In the genomic region with DNA sequence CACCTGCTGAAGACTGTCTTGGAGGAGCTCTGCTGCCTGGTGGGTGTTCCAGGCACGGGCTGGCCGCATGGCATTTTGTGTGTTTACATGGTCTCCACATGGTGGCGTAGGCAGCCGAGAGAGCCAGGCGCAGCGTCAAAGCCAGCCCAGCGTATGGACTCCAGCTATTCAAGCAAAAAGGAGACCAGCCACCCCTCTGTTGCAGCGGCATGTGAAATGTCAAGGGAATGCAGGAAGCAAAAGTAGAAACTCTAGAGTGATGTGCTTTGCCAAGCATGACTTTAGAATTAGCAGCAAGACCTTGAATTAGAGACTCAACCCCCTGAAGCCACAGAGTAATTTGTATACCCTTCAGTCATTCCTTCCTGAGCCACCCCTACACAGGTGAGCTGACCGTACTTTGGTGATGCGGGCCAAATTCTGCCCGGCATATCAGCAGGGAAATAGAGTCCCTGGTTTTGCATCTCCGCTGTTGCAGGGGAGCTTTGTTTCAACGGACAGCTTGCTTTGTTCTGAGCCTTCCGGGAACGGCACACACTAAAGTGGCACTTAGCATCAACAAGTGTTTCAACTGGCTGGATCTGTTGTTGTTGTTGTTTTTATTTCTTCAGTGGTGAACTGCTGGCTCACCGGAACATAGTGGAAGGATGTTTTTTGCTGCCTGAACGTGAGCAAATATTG, we compare ENCODE assay signal across 8 cellular contexts. TPM values are rescaled to one million over a fixed set of nuclear protein-coding genes. Genes with fewer than 3 reads are reported as not detected.
DNase-seq lines count a peak whose midpoint lies in the region; ATAC-seq and TF ChIP-seq lines count a peak whose summit lies in the region.

No MANE protein-coding gene starts in this region.

- ATAC-seq in HG02870 (IDR thresholded peaks at IDR 0.05; ENCODE audit: unreplicated experiment) (peak; percentile 67), omental fat pad (ENCODE audit: low FRiP score) (peak; percentile 21), HG03439 (IDR thresholded peaks at IDR 0.05; ENCODE audit: unreplicated experiment) (no peak), GM19455 (IDR thresholded peaks at IDR 0.05; ENCODE audit: unreplicated experiment) (no peak)

- DNase-seq in GM03348 (ENCODE audit: low spot score), result peak; percentile 76
- peak; percentile 4 for DNase-seq in NCI-H748 treated with DMSO at 0.1 percent for 48 hours (lab: John Stamatoyannopoulos, UW)
- peak; percentile 15 to 38 for DNase-seq in erythroblast (lab: John Stamatoyannopoulos, UW)
- no peak for DNase-seq in omental fat pad (ENCODE audit: low spot score)

- H3K27ac ChIP-seq in 22Rv1, result no peak overlapping the region

- TF ChIP-seq POLR2A in erythroblast (IDR thresholded peaks at IDR 0.05; ENCODE audit: low read length), result no peak

- TF ChIP-seq CTCF in 22Rv1 (IDR thresholded peaks at IDR 0.05) (peak; percentile 67), omental fat pad (IDR thresholded peaks at IDR 0.05) (no peak)

RNA-seq across cellular contexts. Expression of a gene that starts 48.5 kb away (rescaled TPM):
- under 1 TPM in 3 of 4 donors, not detected in 1; 0.12 to 0.47 (median 0.28) TPM for total RNA-seq in omental fat pad

Comparison
In these comparisons a context has a peak if more than half of its experiments do, and no peak if none do; other contexts are left out.
1. ATAC-seq: peak in HG02870 (single experiment) and omental fat pad (single experiment); none in HG03439 (single experiment) and GM19455 (single experiment).